8 cellular contexts compared by ENCODE assay signal in genomic region chr1:54488831-54489626, GRCh38. TPM values are rescaled to one million over a fixed set of nuclear protein-coding genes. Genes with fewer than 3 reads are reported as not detected.
DNase-seq lines count a peak whose midpoint lies in the region; ATAC-seq and TF ChIP-seq lines count a peak whose summit lies in the region.

No MANE protein-coding gene starts in this region.

- H3K9me3 ChIP-seq in Peyer's patch, result no peaks in the 10 kb centered on the region
- no peaks in the 10 kb centered on the region for H3K9me3 ChIP-seq in stomach

- TF ChIP-seq POLR2A in Peyer's patch (IDR thresholded peaks at IDR 0.05) (peak in 1 of 2 donors; percentile 9), stomach (IDR thresholded peaks at IDR 0.05) (no peak)

- H3K36me3 ChIP-seq in Peyer's patch (no peaks in the 10 kb centered on the region), stomach (no peaks in the 10 kb centered on the region)

- H3K4me1 ChIP-seq in Peyer's patch, result peaks cover 0 to 37% (median 10%) of the 10 kb centered on the region in 4 donors
- H3K4me1 ChIP-seq in stomach, result peaks cover 30 to 52% (median 39%) of the 10 kb centered on the region in 4 donors

- ATAC-seq in GM19438 (IDR thresholded peaks at IDR 0.05; ENCODE audit: low read depth, unreplicated experiment), result peak; percentile 50
- peak; percentile 82 to 83 for ATAC-seq in natural killer cell treated with Interleukin-12 subunit alpha and Interleukin-12 subunit beta and Interleukin-15 and Interleukin-18, amount 100 ng/mL, for 72 hours

- peak; percentile 98 for TF ChIP-seq CTCF in CD14-positive monocyte (IDR thresholded peaks at IDR 0.05)
- peak; percentile 95 to 99 (median 97) for TF ChIP-seq CTCF in Peyer's patch (IDR thresholded peaks at IDR 0.05)
- TF ChIP-seq CTCF in fibroblast of the aortic adventitia (IDR thresholded peaks at IDR 0.05; ENCODE audit: insufficient read depth, low read length), result peak; percentile 77
- peak in 5 of 7 experiments; percentile 86 to 98 (median 91) for TF ChIP-seq CTCF in stomach (IDR thresholded peaks at IDR 0.05)

- no peaks in the 10 kb centered on the region for H3K27me3 ChIP-seq in Peyer's patch
- no peaks in the 10 kb centered on the region for H3K27me3 ChIP-seq in stomach

- DNase-seq in CD14-positive monocyte (ENCODE audit: low spot score) (no peak), HuH-7.5 (ENCODE audit: low spot score) (peak; percentile 94), Peyer's patch (peak; percentile 76 to 90 (median 85)), fibroblast of the aortic adventitia (ENCODE audit: low read depth) (peak; percentile 70), stomach (peak; percentile 82)
- DNase-seq in activated effector memory CD4-positive, alpha-beta T cell treated with anti-CD3 and anti-CD28 coated beads, Interleukin-2, amount 50 U/mL, for 16 hours, result peak; percentile 92
- peak; percentile 76 for DNase-seq in natural killer cell treated with Interleukin-12 subunit alpha and Interleukin-12 subunit beta and Interleukin-15 and Interleukin-18, amount 100 ng/mL, for 72 hours (ENCODE audit: low spot score)

- peaks cover 26 to 33% (median 29%) of the 10 kb centered on the region in 3 donors for H3K27me3 Mint-ChIP-seq in CD14-positive monocyte (ENCODE audit: low read depth in 3 of 3)
- peaks cover 10 to 17% of the 10 kb centered on the region in 2 donors for H3K27me3 Mint-ChIP-seq in natural killer cell treated with Interleukin-12 subunit alpha and Interleukin-12 subunit beta and Interleukin-15 and Interleukin-18, amount 100 ng/mL, for 72 hours

- WGBS in stomach, 5 donors, result 0 to 1% (median 1%) methylated on average over 29 to 51 of the region's 51 CpGs

- peak overlapping the region; percentile 86 to 96 (median 90) for H3K27ac Mint-ChIP-seq in CD14-positive monocyte
- peak overlapping the region in 1 of 2 donors; percentile 41 for H3K27ac Mint-ChIP-seq in natural killer cell treated with Interleukin-12 subunit alpha and Interleukin-12 subunit beta and Interleukin-15 and Interleukin-18, amount 100 ng/mL, for 72 hours

- H3K4me1 Mint-ChIP-seq in CD14-positive monocyte, result peaks cover 40% of the 10 kb centered on the region
- H3K4me1 Mint-ChIP-seq in natural killer cell treated with Interleukin-12 subunit alpha and Interleukin-12 subunit beta and Interleukin-15 and Interleukin-18, amount 100 ng/mL, for 72 hours (ENCODE audit: low read depth in 2 of 2), result peaks cover 38 to 44% of the 10 kb centered on the region in 2 donors

- no peaks in the 10 kb centered on the region for H3K36me3 Mint-ChIP-seq in CD14-positive monocyte
- H3K36me3 Mint-ChIP-seq in natural killer cell treated with Interleukin-12 subunit alpha and Interleukin-12 subunit beta and Interleukin-15 and Interleukin-18, amount 100 ng/mL, for 72 hours, result no peaks in the 10 kb centered on the region

- TF ChIP-seq EP300 in stomach (IDR thresholded peaks at IDR 0.05), result no peak

- H3K4me3 Mint-ChIP-seq in CD14-positive monocyte, result peak overlapping the region; percentile 87 to 90
- peak overlapping the region; percentile 79 for H3K4me3 Mint-ChIP-seq in natural killer cell treated with Interleukin-12 subunit alpha and Interleukin-12 subunit beta and Interleukin-15 and Interleukin-18, amount 100 ng/mL, for 72 hours

- H3K27ac ChIP-seq in Peyer's patch (peak overlapping the region; percentile 81 to 92 (median 83)), stomach (peak overlapping the region; percentile 82 to 95 (median 87))

- H3K4me3 ChIP-seq in Peyer's patch, result peak overlapping the region; percentile 56 to 72 (median 63)
- H3K4me3 ChIP-seq in fibroblast of the aortic adventitia (ENCODE audit: low read depth, low read length), result peak overlapping the region; percentile 62
- peak overlapping the region; percentile 54 to 63 (median 59) for H3K4me3 ChIP-seq in stomach

- peaks cover 0 to 5% (median 0%) of the 10 kb centered on the region in 7 donors for H3K9me3 Mint-ChIP-seq in CD14-positive monocyte
- H3K9me3 Mint-ChIP-seq in natural killer cell treated with Interleukin-12 subunit alpha and Interleukin-12 subunit beta and Interleukin-15 and Interleukin-18, amount 100 ng/mL, for 72 hours, result no peaks in the 10 kb centered on the region

- intact Hi-C loops in CD14-positive monocyte (cut with micrococcal nuclease) (loop anchor here (1.0 to 10.0 kb wide), 5 partner anchors 82 to 604 kb away; partner anchors contain the start of genes SSBP3 (in 1 of the 2) and YIPF1 (in 1 of the 2)), stomach (cut with DNase I; ENCODE audit: low total_unique reads) (loop anchor here (5.0 kb wide), 1 partner anchor 77 kb away; no protein-coding TSS in a partner anchor)

RNA-seq across cellular contexts. Expression of gene ACOT11, which starts 59.0 kb away (rescaled TPM):
- under 1 TPM; 0.18 to 0.79 TPM for polyA plus RNA-seq in CD14-positive monocyte
- 100 to 1,000 TPM in 2 of 4 donors, 10 to 100 TPM in 2; 41.3 to 200 (median 119) TPM for total RNA-seq in Peyer's patch
- total RNA-seq in fibroblast of the aortic adventitia (ENCODE audit: low replicate concordance), result 1.1 and 3.9 TPM in 2 replicates
- total RNA-seq in natural killer cell treated with Interleukin-12 subunit alpha and Interleukin-12 subunit beta and Interleukin-15 and Interleukin-18, amount 100 ng/mL, for 72 hours, result under 1 TPM; 0.33 to 0.52 TPM
- total RNA-seq in stomach, result 10 to 100 TPM; 13.9 to 87.0 (median 39.1) TPM
- 10 to 100 TPM in 1 of 3 donors, 1 to 10 TPM in 2; 5.5 to 14.7 (median 6.0) TPM for polyA plus RNA-seq in stomach
